ENCODE assay signal across 10 cellular contexts in genomic region chr16:14187517-14188338, GRCh38.
DNase-seq lines count a peak whose midpoint lies in the region; ATAC-seq and TF ChIP-seq lines count a peak whose summit lies in the region.
"Had no signal": no experiment of that assay in that cellular context is flagged by ENCODE, and none has a peak within 500 bp of the region (broad histone marks: within the 10 kb centered on the region; RNA-seq: fewer than 3 reads in every experiment).

No MANE protein-coding gene starts in this region.

- peaks cover 61% of the 10 kb centered on the region for H3K4me1 Mint-ChIP-seq in mesothelial cell of epicardium

- H3K27ac Mint-ChIP-seq in mesothelial cell of epicardium, result peak overlapping the region; percentile 67
- H3K27ac Mint-ChIP-seq: activated naive CD4-positive, alpha-beta T cell treated with anti-CD3 and anti-CD28 coated beads, Interleukin-2, amount 50 U/mL, for 24 hours had no signal

- no peak for ATAC-seq in body of pancreas
- ATAC-seq: activated CD4-positive, alpha-beta T cell treated with anti-CD3 and anti-CD28 coated beads for 36 hours had no signal

- intact Hi-C loops in thyroid gland (cut with DNase I) (no loop called here), body of pancreas (cut with DNase I) (no loop called here)

- H3K9me3 ChIP-seq in thyroid gland, result no peaks in the 10 kb centered on the region
- no peaks in the 10 kb centered on the region for H3K9me3 ChIP-seq in body of pancreas
- H3K9me3 ChIP-seq: MG63 had no signal

- peak overlapping the region; percentile 76 for H3K27ac ChIP-seq in cingulate gyrus (ENCODE audit: low read depth, low read length)
- H3K27ac ChIP-seq in thyroid gland, result peak overlapping the region in 2 of 3 donors; percentile 50 to 62
- H3K27ac ChIP-seq in body of pancreas, result peak overlapping the region in 1 of 4 donors; percentile 9

- H3K4me3 Mint-ChIP-seq in mesothelial cell of epicardium, result peak overlapping the region; percentile 57
- H3K4me3 Mint-ChIP-seq: activated naive CD4-positive, alpha-beta T cell treated with anti-CD3 and anti-CD28 coated beads, Interleukin-2, amount 50 U/mL, for 24 hours had no signal

- WGBS in thyroid gland, 2 donors, result 77 to 82% methylated on average over 10 of the region's 10 CpGs
- WGBS in body of pancreas, 2 donors, result 67 to 75% methylated on average over 10 of the region's 10 CpGs

- H3K9me3 Mint-ChIP-seq in mesothelial cell of epicardium, result no peaks in the 10 kb centered on the region
- H3K9me3 Mint-ChIP-seq: activated naive CD4-positive, alpha-beta T cell treated with anti-CD3 and anti-CD28 coated beads, Interleukin-2, amount 50 U/mL, for 24 hours had no signal

- TF ChIP-seq CTCF in mesothelial cell of epicardium (IDR thresholded peaks at IDR 0.05; ENCODE audit: unreplicated experiment) (no peak), thyroid gland (IDR thresholded peaks at IDR 0.05) (no peak), body of pancreas (IDR thresholded peaks at IDR 0.05) (no peak)

- H3K4me3 ChIP-seq in thyroid gland (replicated peaks in 1 of 3) (peak overlapping the region in 1 of 3 donors; percentile 17), body of pancreas (no peak overlapping the region)
- H3K4me3 ChIP-seq: MG63 had no signal

- no peak for TF ChIP-seq POLR2A in thyroid gland (IDR thresholded peaks at IDR 0.05)
- no peak for TF ChIP-seq POLR2A in body of pancreas (IDR thresholded peaks at IDR 0.05)

- DNase-seq in NCI-H2029 treated with DMSO at 0.1 percent for 48 hours (lab: John Stamatoyannopoulos, UW) (peak; percentile 62), mesothelial cell of epicardium (ENCODE audit: low spot score in 2 of 2, unreplicated experiment in 2 of 2) (no peak), thyroid gland (no peak), 8988T (no peak), body of pancreas (no peak), GF-D8 (lab: John Stamatoyannopoulos, UW) (no peak)
- DNase-seq: activated CD4-positive, alpha-beta T cell treated with anti-CD3 and anti-CD28 coated beads for 36 hours; MG63 had no signal

- H3K36me3 ChIP-seq in thyroid gland (no peaks in the 10 kb centered on the region), body of pancreas (replicated peaks in 1 of 2; ENCODE audit: insufficient read depth in 1 of 2, low read depth in 2 of 2) (no peaks in the 10 kb centered on the region)
- H3K36me3 ChIP-seq: MG63 had no signal

- no peaks in the 10 kb centered on the region for H3K36me3 Mint-ChIP-seq in mesothelial cell of epicardium
- H3K36me3 Mint-ChIP-seq: activated naive CD4-positive, alpha-beta T cell treated with anti-CD3 and anti-CD28 coated beads, Interleukin-2, amount 50 U/mL, for 24 hours had no signal

- H3K4me1 ChIP-seq in thyroid gland (peaks cover 16 to 19% of the 10 kb centered on the region in 2 donors), body of pancreas (peaks cover 16% of the 10 kb centered on the region)

- H3K27me3 ChIP-seq in thyroid gland (no peaks in the 10 kb centered on the region), body of pancreas (no peaks in the 10 kb centered on the region)
- H3K27me3 ChIP-seq: MG63 had no signal

- no peaks in the 10 kb centered on the region for H3K27me3 Mint-ChIP-seq in mesothelial cell of epicardium (ENCODE audit: low read depth)
- H3K27me3 Mint-ChIP-seq: activated CD4-positive, alpha-beta T cell treated with anti-CD3 and anti-CD28 coated beads for 36 hours; activated naive CD4-positive, alpha-beta T cell treated with anti-CD3 and anti-CD28 coated beads, Interleukin-2, amount 50 U/mL, for 24 hours had no signal
